In the genomic region with DNA sequence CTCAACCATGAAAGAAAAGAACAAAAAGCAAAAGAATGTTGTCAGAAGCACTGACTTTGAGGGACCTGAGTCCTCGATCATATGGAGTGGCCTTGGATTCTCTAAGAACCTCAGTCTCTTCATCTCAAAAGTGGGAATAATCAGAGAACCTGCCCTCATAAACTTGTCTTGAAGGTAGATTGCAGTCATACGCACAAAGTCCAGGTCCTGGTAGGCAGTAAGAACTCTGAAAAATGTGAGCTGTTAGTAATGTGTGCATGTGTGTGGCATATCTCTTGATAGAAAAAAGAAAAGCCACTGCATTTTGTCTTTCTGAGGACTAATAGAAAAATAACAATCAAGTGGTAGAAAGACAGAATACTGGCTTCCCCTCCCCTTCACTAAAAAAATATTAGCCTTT, we compare ENCODE assay signal across 21 cellular contexts.
DNase-seq lines count a peak whose midpoint lies in the region; ATAC-seq, FAIRE-seq and TF ChIP-seq lines count a peak whose summit lies in the region.
"Had no signal": no experiment of that assay in that cellular context is flagged by ENCODE, and none has a peak within 500 bp of the region (broad histone marks: within the 10 kb centered on the region; RNA-seq: fewer than 3 reads in every experiment).

No MANE protein-coding gene starts in this region.

- ATAC-seq in A549: no peak
- peak; percentile 32 for ATAC-seq in mucosa of descending colon
- ATAC-seq in HG03196 (IDR thresholded peaks at IDR 0.05; ENCODE audit: unreplicated experiment): no peak

- H3K4me3 ChIP-seq in A549 (no peak overlapping the region), hepatocyte (no peak overlapping the region), mucosa of descending colon (no peak overlapping the region), small intestine (ENCODE audit: low read depth in 1 of 2, low read length in 2 of 2) (no peak overlapping the region)
- H3K4me3 ChIP-seq: BLaER1 treated with 17β-estradiol and CSF1 and Interleukin-3, amounts not matched to agents 10 nM and 100 nM; GM23248 had no signal

- H4K20me1 ChIP-seq in hepatocyte (ENCODE audit: insufficient read depth, poor library complexity, severe bottlenecking): no peaks in the 10 kb centered on the region
- H4K20me1 ChIP-seq: BLaER1 treated with 17β-estradiol and CSF1 and Interleukin-3, amounts not matched to agents 10 nM and 100 nM had no signal

- no peak for TF ChIP-seq POLR2A in A549 (IDR thresholded peaks at IDR 0.05; ENCODE audit: low read length)

- H3K9me2 ChIP-seq in hepatocyte (replicated peaks; ENCODE audit: insufficient read depth): no peaks in the 10 kb centered on the region

- CTCF ChIA-PET in A549 (lab: Yijun Ruan, JAX): interaction anchor here (0.7 kb wide), 1 partner anchor 96 kb away, joined by 3 read pairs; no protein-coding TSS in a partner anchor

- POLR2A ChIA-PET in A549 (lab: Yijun Ruan, JAX): no interaction called here

- H3K9me3 ChIP-seq in A549 (no peaks in the 10 kb centered on the region), hepatocyte (ENCODE audit: low read depth) (no peaks in the 10 kb centered on the region), mucosa of descending colon (no peaks in the 10 kb centered on the region), small intestine (ENCODE audit: control insufficient read depth, low read depth) (no peaks in the 10 kb centered on the region)
- H3K9me3 ChIP-seq: BE2C; BLaER1 treated with 17β-estradiol and CSF1 and Interleukin-3, amounts not matched to agents 10 nM and 100 nM had no signal

- WGBS in A549 (ENCODE audit: missing lambda C conversion rate): 67% methylated on average over 2 of the region's 2 CpGs
- 79% methylated on average over 2 of the region's 2 CpGs for WGBS in hepatocyte (ENCODE audit: low lambda C conversion rate, missing lambda C conversion rate)
- 47 to 73% (median 63%) methylated on average over 2 of the region's 2 CpGs for WGBS in small intestine, 3 donors

- TF ChIP-seq CTCF in A549 (IDR thresholded peaks at IDR 0.05) (no peak), hepatocyte (IDR thresholded peaks at IDR 0.05; ENCODE audit: poor library complexity) (no peak), mucosa of descending colon (IDR thresholded peaks at IDR 0.05) (no peak)

- DNase-seq in A549 (ENCODE audit: low read depth in 1 of 2, low spot score in 1 of 2): no peak
- no peak for DNase-seq in hepatocyte (ENCODE audit: low spot score)
- DNase-seq in mucosa of descending colon: no peak
- DNase-seq in small intestine: peak; percentile 60
- no peak for DNase-seq in D341Med (ENCODE audit: low spot score)
- DNase-seq in GM03348 (ENCODE audit: low spot score): no peak
- DNase-seq: ACHN; AML-193; BE2C; CD4-positive, alpha-beta T cell; CD8-positive, alpha-beta memory T cell; DMS53; GF-D8; H7 had no signal

- no peak overlapping the region for H3K27ac ChIP-seq in A549
- peak overlapping the region; percentile 64 for H3K27ac ChIP-seq in hepatocyte
- H3K27ac ChIP-seq in small intestine (ENCODE audit: low read depth in 1 of 2, low read length in 1 of 2): no peak overlapping the region
- H3K27ac ChIP-seq: 22Rv1; BLaER1 treated with 17β-estradiol and CSF1 and Interleukin-3, amounts not matched to agents 10 nM and 100 nM; GM23248 had no signal

- H3K79me2 ChIP-seq in hepatocyte: no peaks in the 10 kb centered on the region

- no peaks in the 10 kb centered on the region for H3K27me3 ChIP-seq in hepatocyte
- no peaks in the 10 kb centered on the region for H3K27me3 ChIP-seq in small intestine (ENCODE audit: control insufficient read depth in 2 of 2, insufficient read depth in 2 of 2, low read length in 2 of 2)
- H3K27me3 ChIP-seq: BE2C; BLaER1 treated with 17β-estradiol and CSF1 and Interleukin-3, amounts not matched to agents 10 nM and 100 nM had no signal

- intact Hi-C loops in mucosa of descending colon (cut with DNase I, micrococcal nuclease): no loop called here

- no peak overlapping the region for H2AFZ ChIP-seq in hepatocyte
- H2AFZ ChIP-seq: GM23248 had no signal

- H3K4me1 ChIP-seq in A549: peaks cover 9% of the 10 kb centered on the region
- H3K4me1 ChIP-seq in hepatocyte (ENCODE audit: insufficient read depth): peaks cover 11% of the 10 kb centered on the region
- no peaks in the 10 kb centered on the region for H3K4me1 ChIP-seq in mucosa of descending colon (ENCODE audit: low read depth)
- H3K4me1 ChIP-seq in small intestine (ENCODE audit: control insufficient read depth in 2 of 2, insufficient read depth in 1 of 2, low read depth in 1 of 2, low read length in 1 of 2): no peaks in the 10 kb centered on the region
- H3K4me1 ChIP-seq: BLaER1 treated with 17β-estradiol and CSF1 and Interleukin-3, amounts not matched to agents 10 nM and 100 nM had no signal

- TF ChIP-seq EP300 in A549 (IDR thresholded peaks at IDR 0.05): no peak

- H3K36me3 ChIP-seq in hepatocyte (replicated peaks; ENCODE audit: insufficient read depth, low read depth): no peaks in the 10 kb centered on the region
- H3K36me3 ChIP-seq in mucosa of descending colon (ENCODE audit: low read depth): no peaks in the 10 kb centered on the region
- H3K36me3 ChIP-seq in small intestine (ENCODE audit: control insufficient read depth in 2 of 2, insufficient read depth in 2 of 2, low read length in 2 of 2): no peaks in the 10 kb centered on the region
- H3K36me3 ChIP-seq: BE2C; BLaER1 treated with 17β-estradiol and CSF1 and Interleukin-3, amounts not matched to agents 10 nM and 100 nM had no signal

- H3K4me2 ChIP-seq in A549: peak overlapping the region; percentile 29; the same call in 1 of the 3 replicates
- no peak overlapping the region for H3K4me2 ChIP-seq in hepatocyte
- H3K4me2 ChIP-seq: BLaER1 treated with 17β-estradiol and CSF1 and Interleukin-3, amounts not matched to agents 10 nM and 100 nM had no signal

- FAIRE-seq in A549 (lab: Jason Lieb, UNC): no peak
- FAIRE-seq in small intestine (lab: Jason Lieb, UNC): no peak
- FAIRE-seq: A204.1, GM12892, H1 had no signal

- TF ChIP-seq RAD21 in A549 (conservative IDR thresholded peaks at IDR 0.05 in 1 of 2, IDR thresholded peaks at IDR 0.05 in 1 of 2): no peak

TF ChIP-seq in A549, 52 proteins besides CTCF, POLR2A, EP300 and RAD21:
- TF ChIP-seq FOSL2 (IDR thresholded peaks at IDR 0.05) (no peak), FOSL2 (CRISPR knock-in tag; IDR thresholded peaks at IDR 0.05) (no peak), BHLHE40 (IDR thresholded peaks at IDR 0.05; ENCODE audit: low read depth, low read length) (no peak), ZNF302 (CRISPR knock-in tag; IDR thresholded peaks at IDR 0.05) (no peak), ZFP36 (IDR thresholded peaks at IDR 0.05; ENCODE audit: borderline replicate concordance, partially characterized antibody) (no peak), RNF2 (IDR thresholded peaks at IDR 0.05; ENCODE audit: borderline replicate concordance, low read depth) (no peak), KDM5A (IDR thresholded peaks at IDR 0.05) (no peak), CEBPB (IDR thresholded peaks at IDR 0.05) (no peak), HDAC2 (IDR thresholded peaks at IDR 0.05) (no peak), CBX8 (IDR thresholded peaks at IDR 0.05) (no peak), ESRRA (IDR thresholded peaks at IDR 0.05; ENCODE audit: borderline replicate concordance, low read length) (no peak), NR3C1 (IDR thresholded peaks at IDR 0.05) (no peak), JUN (IDR thresholded peaks at IDR 0.05) (no peak), TFCP2L1 (CRISPR knock-in tag; IDR thresholded peaks at IDR 0.05) (no peak), MYC (IDR thresholded peaks at IDR 0.05; ENCODE audit: borderline replicate concordance, low read length) (no peak), CHD4 (IDR thresholded peaks at IDR 0.05; ENCODE audit: borderline replicate concordance) (no peak), MAFK (IDR thresholded peaks at IDR 0.05; ENCODE audit: partially characterized antibody) (no peak)
- TF ChIP-seq, protein P1, sequence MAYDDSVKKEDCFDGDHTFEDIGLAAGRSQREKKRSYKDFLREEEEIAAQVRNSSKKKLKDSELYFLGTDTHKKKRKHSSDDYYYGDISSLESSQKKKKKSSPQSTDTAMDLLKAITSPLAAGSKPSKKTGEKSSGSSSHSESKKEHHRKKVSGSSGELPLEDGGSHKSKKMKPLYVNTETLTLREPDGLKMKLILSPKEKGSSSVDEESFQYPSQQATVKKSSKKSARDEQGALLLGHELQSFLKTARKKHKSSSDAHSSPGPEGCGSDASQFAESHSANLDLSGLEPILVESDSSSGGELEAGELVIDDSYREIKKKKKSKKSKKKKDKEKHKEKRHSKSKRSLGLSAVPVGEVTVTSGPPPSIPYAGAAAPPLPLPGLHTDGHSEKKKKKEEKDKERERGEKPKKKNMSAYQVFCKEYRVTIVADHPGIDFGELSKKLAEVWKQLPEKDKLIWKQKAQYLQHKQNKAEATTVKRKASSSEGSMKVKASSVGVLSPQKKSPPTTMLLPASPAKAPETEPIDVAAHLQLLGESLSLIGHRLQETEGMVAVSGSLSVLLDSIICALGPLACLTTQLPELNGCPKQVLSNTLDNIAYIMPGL (CRISPR knock-in tag; IDR thresholded peaks at IDR 0.05; ENCODE audit: borderline replicate concordance): no peak
- TF ChIP-seq, protein P2, sequence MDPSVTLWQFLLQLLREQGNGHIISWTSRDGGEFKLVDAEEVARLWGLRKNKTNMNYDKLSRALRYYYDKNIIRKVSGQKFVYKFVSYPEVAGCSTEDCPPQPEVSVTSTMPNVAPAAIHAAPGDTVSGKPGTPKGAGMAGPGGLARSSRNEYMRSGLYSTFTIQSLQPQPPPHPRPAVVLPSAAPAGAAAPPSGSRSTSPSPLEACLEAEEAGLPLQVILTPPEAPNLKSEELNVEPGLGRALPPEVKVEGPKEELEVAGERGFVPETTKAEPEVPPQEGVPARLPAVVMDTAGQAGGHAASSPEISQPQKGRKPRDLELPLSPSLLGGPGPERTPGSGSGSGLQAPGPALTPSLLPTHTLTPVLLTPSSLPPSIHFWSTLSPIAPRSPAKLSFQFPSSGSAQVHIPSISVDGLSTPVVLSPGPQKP (IDR thresholded peaks at IDR 0.05; ENCODE audit: low read depth, low read length): no peak
- TF ChIP-seq, protein P3, sequence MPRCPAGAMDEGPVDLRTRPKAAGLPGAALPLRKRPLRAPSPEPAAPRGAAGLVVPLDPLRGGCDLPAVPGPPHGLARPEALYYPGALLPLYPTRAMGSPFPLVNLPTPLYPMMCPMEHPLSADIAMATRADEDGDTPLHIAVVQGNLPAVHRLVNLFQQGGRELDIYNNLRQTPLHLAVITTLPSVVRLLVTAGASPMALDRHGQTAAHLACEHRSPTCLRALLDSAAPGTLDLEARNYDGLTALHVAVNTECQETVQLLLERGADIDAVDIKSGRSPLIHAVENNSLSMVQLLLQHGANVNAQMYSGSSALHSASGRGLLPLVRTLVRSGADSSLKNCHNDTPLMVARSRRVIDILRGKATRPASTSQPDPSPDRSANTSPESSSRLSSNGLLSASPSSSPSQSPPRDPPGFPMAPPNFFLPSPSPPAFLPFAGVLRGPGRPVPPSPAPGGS (IDR thresholded peaks at IDR 0.05): no peak
